Comparison of ENCODE assay signal across 26 cellular contexts in genomic region chr7:69445549-69445948, GRCh38.
"Had no signal": no experiment of that assay in that cellular context is flagged by ENCODE, and none has a peak within 500 bp of the region (broad histone marks: within the 10 kb centered on the region; RNA-seq: fewer than 3 reads in every experiment).

No MANE protein-coding gene starts in this region.

- H3K27me3 ChIP-seq: breast epithelium, heart right ventricle, stomach, suprapubic skin, tibial nerve had no signal

- ATAC-seq: activated CD8-positive, alpha-beta memory T cell treated with anti-CD3 and anti-CD28 coated beads, Interleukin-2, amount 10 ng/mL, durations not matched to agents 7 days and 5 days; activated CD8-positive, alpha-beta T cell treated with anti-CD3 and anti-CD28 coated beads, Interleukin-2, amount 10 ng/mL, durations not matched to agents 7 days and 5 days; activated naive CD4-positive, alpha-beta T cell treated with anti-CD3 and anti-CD28 coated beads, Interleukin-2, amount 50 U/mL, for 72 hours; esophagus mucosa; naive thymus-derived CD8-positive, alpha-beta T cell; stimulated activated naive B cell treated with anti-CD40 and anti-IgM and Interleukin-4, amounts not matched to agents 10 μg/mL and 1 μg/mL and 100 μg/mL, for 72 hours had no signal

- H3K27ac Mint-ChIP-seq: activated CD8-positive, alpha-beta memory T cell treated with anti-CD3 and anti-CD28 coated beads, Interleukin-2, amount 10 ng/mL, durations not matched to agents 7 days and 5 days; activated CD8-positive, alpha-beta T cell treated with anti-CD3 and anti-CD28 coated beads, Interleukin-2, amount 10 ng/mL, durations not matched to agents 7 days and 5 days; activated naive CD4-positive, alpha-beta T cell treated with anti-CD3 and anti-CD28 coated beads, Interleukin-2, amount 50 U/mL, for 72 hours; dendritic cell treated with granulocyte-macrophage colony-stimulating factor and Interleukin-4, amounts not matched to agents 40 ng/mL and 50 ng/mL, for 4 days; endodermal cell; naive thymus-derived CD8-positive, alpha-beta T cell; progenitor cell of endocrine pancreas; stimulated activated naive B cell treated with anti-CD40 and anti-IgM and Interleukin-4, amounts not matched to agents 10 μg/mL and 1 μg/mL and 100 μg/mL, for 72 hours; T-helper 1 cell treated with Interleukin-12 subunit alpha and Interleukin-12 subunit beta and Interleukin-4 antibody, amounts not matched to agents 30 μg/mL and 1 μg/mL, for 36 hours had no signal

- H3K27ac ChIP-seq: breast epithelium, heart right ventricle, stomach, suprapubic skin, tibial nerve had no signal

- H3K36me3 Mint-ChIP-seq: activated CD8-positive, alpha-beta memory T cell treated with anti-CD3 and anti-CD28 coated beads, Interleukin-2, amount 10 ng/mL, durations not matched to agents 7 days and 5 days had no signal

- H3K9me3 ChIP-seq: breast epithelium, stomach, suprapubic skin had no signal

- H3K36me3 ChIP-seq: breast epithelium, heart right ventricle, stomach, suprapubic skin, tibial nerve had no signal

- H3K4me3 Mint-ChIP-seq: activated CD8-positive, alpha-beta memory T cell treated with anti-CD3 and anti-CD28 coated beads, Interleukin-2, amount 10 ng/mL, durations not matched to agents 7 days and 5 days; activated CD8-positive, alpha-beta T cell treated with anti-CD3 and anti-CD28 coated beads, Interleukin-2, amount 10 ng/mL, durations not matched to agents 7 days and 5 days; central memory CD8-positive, alpha-beta T cell; dendritic cell treated with granulocyte-macrophage colony-stimulating factor and Interleukin-4, amounts not matched to agents 40 ng/mL and 50 ng/mL, for 4 days; endodermal cell; naive thymus-derived CD8-positive, alpha-beta T cell; stimulated activated naive B cell treated with anti-CD40 and anti-IgM and Interleukin-4, amounts not matched to agents 10 μg/mL and 1 μg/mL and 100 μg/mL, for 72 hours; T-helper 1 cell treated with Interleukin-12 subunit alpha and Interleukin-12 subunit beta and Interleukin-4 antibody, amounts not matched to agents 30 μg/mL and 1 μg/mL, for 36 hours had no signal

- H3K27me3 Mint-ChIP-seq: activated CD8-positive, alpha-beta memory T cell treated with anti-CD3 and anti-CD28 coated beads, Interleukin-2, amount 10 ng/mL, durations not matched to agents 7 days and 5 days; central memory CD8-positive, alpha-beta T cell; dendritic cell treated with granulocyte-macrophage colony-stimulating factor and Interleukin-4, amounts not matched to agents 40 ng/mL and 50 ng/mL, for 4 days; stimulated activated naive B cell treated with anti-CD40 and anti-IgM and Interleukin-4, amounts not matched to agents 10 μg/mL and 1 μg/mL and 100 μg/mL, for 72 hours had no signal

- H3K4me1 Mint-ChIP-seq: activated CD8-positive, alpha-beta memory T cell treated with anti-CD3 and anti-CD28 coated beads, Interleukin-2, amount 10 ng/mL, durations not matched to agents 7 days and 5 days; central memory CD8-positive, alpha-beta T cell; stimulated activated naive B cell treated with anti-CD40 and anti-IgM and Interleukin-4, amounts not matched to agents 10 μg/mL and 1 μg/mL and 100 μg/mL, for 72 hours had no signal

- H3K4me3 ChIP-seq: breast epithelium, heart right ventricle, smooth muscle cell, stomach, suprapubic skin, tibial nerve had no signal

- DNase-seq: activated CD4-positive, alpha-beta T cell treated with anti-CD3 and anti-CD28 coated beads for 1 hour; activated CD8-positive, alpha-beta memory T cell treated with anti-CD3 and anti-CD28 coated beads, Interleukin-2, amount 10 ng/mL, durations not matched to agents 7 days and 5 days; activated CD8-positive, alpha-beta T cell treated with anti-CD3 and anti-CD28 coated beads, Interleukin-2, amount 10 ng/mL, durations not matched to agents 7 days and 5 days; activated naive CD4-positive, alpha-beta T cell; activated T-cell treated with anti-CD3 and anti-CD28 coated beads, Interleukin-2, amount 50 U/mL, for 48 hours; endodermal cell; foreskin melanocyte; heart right ventricle; mammary epithelial cell; naive thymus-derived CD8-positive, alpha-beta T cell; stimulated activated CD4-positive, alpha-beta T cell treated with anti-CD3 and anti-CD28 coated beads, Interleukin-15, amount 100 ng/mL, for 24 hours; stimulated activated CD4-positive, alpha-beta T cell treated with anti-CD3 and anti-CD28 coated beads, Interleukin-2, amount 100 ng/mL, for 24 hours; stimulated activated naive B cell treated with anti-CD40 and anti-IgM and Interleukin-4, amounts not matched to agents 10 μg/mL and 1 μg/mL and 100 μg/mL, for 72 hours; stomach; SW 1271; T-helper 9 cell had no signal

- H3K4me2 ChIP-seq: smooth muscle cell had no signal

- H3K4me1 ChIP-seq: breast epithelium, heart right ventricle had no signal
